In genomic region chr3:48898383-48899234, GRCh38 we compare ENCODE assay signal across 8 cellular contexts. TPM values are rescaled to one million over a fixed set of nuclear protein-coding genes. Genes with fewer than 3 reads are reported as not detected.
DNase-seq lines count a peak whose midpoint lies in the region; ATAC-seq and TF ChIP-seq lines count a peak whose summit lies in the region.

Gene SLC25A20 (minus strand): TSS chr3:48898882. CDS start chr3:48898794, 88 bp downstream.

- intact Hi-C loops in dendritic cell treated with granulocyte-macrophage colony-stimulating factor and Interleukin-4, amounts not matched to agents 40 ng/mL and 50 ng/mL, for 4 days (cut with micrococcal nuclease) = loop anchor here (2.0 to 10.0 kb wide), 2 partner anchors 20 to 54 kb away; partner anchors contain the start of genes ARIH2 and PRKAR2A
- intact Hi-C loops in left lung (cut with DNase I) = no loop called here

- H3K36me3 Mint-ChIP-seq in activated CD4-positive, alpha-beta T cell treated with anti-CD3 and anti-CD28 coated beads, Interleukin-2, amount 10 ng/mL, durations not matched to agents 7 days and 5 days (ENCODE audit: low read depth) = peaks cover 8% of the 10 kb centered on the region
- peaks cover 6% of the 10 kb centered on the region for H3K36me3 Mint-ChIP-seq in dendritic cell treated with granulocyte-macrophage colony-stimulating factor and Interleukin-4, amounts not matched to agents 40 ng/mL and 50 ng/mL, for 4 days (ENCODE audit: low read depth)

- H3K9me3 Mint-ChIP-seq in activated CD4-positive, alpha-beta T cell treated with anti-CD3 and anti-CD28 coated beads, Interleukin-2, amount 10 ng/mL, durations not matched to agents 7 days and 5 days = no peaks in the 10 kb centered on the region
- no peaks in the 10 kb centered on the region for H3K9me3 Mint-ChIP-seq in dendritic cell treated with granulocyte-macrophage colony-stimulating factor and Interleukin-4, amounts not matched to agents 40 ng/mL and 50 ng/mL, for 4 days

- peak; percentile 96 for DNase-seq in AG08395 (ENCODE audit: low spot score)
- DNase-seq in NCI-H524 treated with DMSO at 0.1 percent for 48 hours (lab: John Stamatoyannopoulos, UW) = peak; percentile 40
- DNase-seq in activated CD4-positive, alpha-beta T cell treated with anti-CD3 and anti-CD28 coated beads, Interleukin-2, amount 10 ng/mL, durations not matched to agents 7 days and 5 days = peak; percentile 94
- DNase-seq in left lung = peak; percentile 94 to 99
- DNase-seq in stimulated activated CD4-positive, alpha-beta T cell treated with anti-CD3 and anti-CD28 coated beads, Interleukin-2, amount 100 ng/mL, for 4 hours (ENCODE audit: low read depth) = peak; percentile 88

- H3K4me1 ChIP-seq in left lung = peaks cover 8 to 28% of the 10 kb centered on the region in 2 donors

- ATAC-seq in GM18868 (IDR thresholded peaks at IDR 0.05; ENCODE audit: unreplicated experiment) (peak; percentile 96), HG03103 (IDR thresholded peaks at IDR 0.05; ENCODE audit: low read depth, unreplicated experiment) (peak; percentile 84), left lung (peak; percentile 99)

- POLR2A ChIA-PET in activated CD4-positive, alpha-beta T cell treated with anti-CD3 and anti-CD28 coated beads, Interleukin-2, amount 10 ng/mL, durations not matched to agents 7 days and 5 days (lab: Charles Lee) = interaction anchor here (1.0 to 1.5 kb wide), 2 partner anchors 17 to 51 kb away, joined by 3 to 4 read pairs; partner anchors contain the start of gene PRKAR2A

- no peaks in the 10 kb centered on the region for H3K36me3 ChIP-seq in left lung

- H3K9me3 ChIP-seq in left lung = no peaks in the 10 kb centered on the region

- peak within 1 kb of the TSS; percentile 45 to 92 for H3K27ac ChIP-seq in left lung

- peak within 1 kb of the TSS; percentile 97 for H3K27ac Mint-ChIP-seq in activated CD4-positive, alpha-beta T cell treated with anti-CD3 and anti-CD28 coated beads, Interleukin-2, amount 10 ng/mL, durations not matched to agents 7 days and 5 days
- peak within 1 kb of the TSS; percentile 87 for H3K27ac Mint-ChIP-seq in dendritic cell treated with granulocyte-macrophage colony-stimulating factor and Interleukin-4, amounts not matched to agents 40 ng/mL and 50 ng/mL, for 4 days

- CTCF ChIA-PET in activated CD4-positive, alpha-beta T cell treated with anti-CD3 and anti-CD28 coated beads, Interleukin-2, amount 10 ng/mL, durations not matched to agents 7 days and 5 days (lab: Charles Lee) = interaction anchor here (0.8 to 1.7 kb wide), 6 partner anchors 21 to 89 kb away, joined by 3 to 11 read pairs (median 3); partner anchors contain the start of gene ARIH2

- H3K27me3 Mint-ChIP-seq in activated CD4-positive, alpha-beta T cell treated with anti-CD3 and anti-CD28 coated beads, Interleukin-2, amount 10 ng/mL, durations not matched to agents 7 days and 5 days = no peaks in the 10 kb centered on the region
- H3K27me3 Mint-ChIP-seq in dendritic cell treated with granulocyte-macrophage colony-stimulating factor and Interleukin-4, amounts not matched to agents 40 ng/mL and 50 ng/mL, for 4 days = no peaks in the 10 kb centered on the region

- H3K4me3 ChIP-seq in left lung = peak within 1 kb of the TSS; percentile 58 to 94

- H3K4me3 Mint-ChIP-seq in activated CD4-positive, alpha-beta T cell treated with anti-CD3 and anti-CD28 coated beads, Interleukin-2, amount 10 ng/mL, durations not matched to agents 7 days and 5 days = peak within 1 kb of the TSS; percentile 97
- H3K4me3 Mint-ChIP-seq in dendritic cell treated with granulocyte-macrophage colony-stimulating factor and Interleukin-4, amounts not matched to agents 40 ng/mL and 50 ng/mL, for 4 days = peak within 1 kb of the TSS; percentile 96

- peaks cover 55% of the 10 kb centered on the region for H3K4me1 Mint-ChIP-seq in activated CD4-positive, alpha-beta T cell treated with anti-CD3 and anti-CD28 coated beads, Interleukin-2, amount 10 ng/mL, durations not matched to agents 7 days and 5 days
- peaks cover 39% of the 10 kb centered on the region for H3K4me1 Mint-ChIP-seq in dendritic cell treated with granulocyte-macrophage colony-stimulating factor and Interleukin-4, amounts not matched to agents 40 ng/mL and 50 ng/mL, for 4 days (ENCODE audit: low read depth)

- no peaks in the 10 kb centered on the region for H3K27me3 ChIP-seq in left lung

- TF ChIP-seq CTCF in left lung (IDR thresholded peaks at IDR 0.05) = no peak

RNA-seq across cellular contexts. Expression of gene SLC25A20, which starts in this region (rescaled TPM):
- total RNA-seq in activated CD4-positive, alpha-beta T cell treated with anti-CD3 and anti-CD28 coated beads, Interleukin-2, amount 10 ng/mL, durations not matched to agents 7 days and 5 days = 10 to 100 TPM; 35.2 to 40.6 TPM
- 10 to 100 TPM; 15.5 to 24.7 TPM for total RNA-seq in left lung

Comparison
In these comparisons a context has a peak if more than half of its experiments do, and no peak if none do; other contexts are left out.
1. Peak in every context shown above with its lines: DNase-seq, ATAC-seq, H3K4me3 ChIP-seq and H3K27ac ChIP-seq.
2. DNase-seq: peak in every context shown above with its lines; median percentile 96 in left lung; 96 in AG08395; 94 in activated CD4-positive, alpha-beta T cell treated with anti-CD3 and anti-CD28 coated beads, Interleukin-2, amount 10 ng/mL, durations not matched to agents 7 days and 5 days; 88 in stimulated activated CD4-positive, alpha-beta T cell treated with anti-CD3 and anti-CD28 coated beads, Interleukin-2, amount 100 ng/mL, for 4 hours; 40 in NCI-H524 treated with DMSO at 0.1 percent for 48 hours.